ENCODE assay signal across 1 cellular context in genomic region chr17:40460585-40460975, GRCh38.
A peak's percentile ranks its signal among the peaks of the same experiment; 100 is the strongest.
TF ChIP-seq lines count a peak whose summit lies in the region.

No MANE protein-coding gene starts in this region.

TF ChIP-seq in SK-N-SH, 30 proteins besides CTCF, POLR2A, EP300 and RAD21 (continued from another document):
- TF ChIP-seq MXI1 (IDR thresholded peaks at IDR 0.05; ENCODE audit: low read depth, low read length) (peak; percentile 54; the same call in 1 of the 2 replicates), TEAD4 (IDR thresholded peaks at IDR 0.05; ENCODE audit: borderline replicate concordance, insufficient read depth) (0 out of 2 replicates have a peak, but pooled peaks have one; percentile 6), EZH2phosphoT487 (IDR thresholded peaks at IDR 0.05; ENCODE audit: borderline replicate concordance, low read depth) (no peak), SIN3A (IDR thresholded peaks at IDR 0.05; ENCODE audit: borderline replicate concordance, low read depth, low read length) (0 out of 2 replicates have a peak, but pooled peaks have one; percentile 24), NFIC (IDR thresholded peaks at IDR 0.05; ENCODE audit: borderline replicate concordance) (no peak), USF1 (IDR thresholded peaks at IDR 0.05; ENCODE audit: borderline replicate concordance, low read depth) (no peak), TCF12 (IDR thresholded peaks at IDR 0.05) (peak; percentile 42; the same call in 1 of the 2 replicates), POLR2AphosphoS5 (IDR thresholded peaks at IDR 0.05; ENCODE audit: low read depth, low read length) (no peak; the same call in 1 of the 2 replicates), REST (IDR thresholded peaks at IDR 0.05; ENCODE audit: low read depth, low read length) (no peak), MAX (IDR thresholded peaks at IDR 0.05; ENCODE audit: low read depth) (no peak), NRF1 (IDR thresholded peaks at IDR 0.05; ENCODE audit: low read depth, low read length) (no peak), FOXM1 (IDR thresholded peaks at IDR 0.05; ENCODE audit: low read depth) (no peak), ELF1 (IDR thresholded peaks at IDR 0.05) (no peak), USF2 (IDR thresholded peaks at IDR 0.05; ENCODE audit: borderline replicate concordance, low read depth, low read length) (no peak), IRF3 (IDR thresholded peaks at IDR 0.05; ENCODE audit: low read depth, low read length) (no peak), RCOR1 (IDR thresholded peaks at IDR 0.05; ENCODE audit: low read length) (peak; percentile 96), GATA2 (CRISPR knock-in tag; IDR thresholded peaks at IDR 0.05) (peak; percentile 82), FOSL2 (IDR thresholded peaks at IDR 0.05; ENCODE audit: borderline replicate concordance, low read depth) (no peak), SMC3 (IDR thresholded peaks at IDR 0.05; ENCODE audit: low read depth, low read length) (no peak), CHD2 (IDR thresholded peaks at IDR 0.05; ENCODE audit: low read length, partially characterized antibody) (peak; percentile 69), FOXJ3 (CRISPR knock-in tag; IDR thresholded peaks at IDR 0.05) (0 out of 2 replicates have a peak, but pooled peaks have one; percentile 39), ZBTB33 (IDR thresholded peaks at IDR 0.05; ENCODE audit: borderline replicate concordance, low read depth) (no peak), RXRA (IDR thresholded peaks at IDR 0.05; ENCODE audit: borderline replicate concordance, low read depth) (no peak), PBX3 (IDR thresholded peaks at IDR 0.05) (0 out of 2 replicates have a peak, but pooled peaks have one; percentile 4), YY1 (IDR thresholded peaks at IDR 0.05; ENCODE audit: low read depth) (no peak)
